13 cellular contexts compared by ENCODE assay signal in genomic region chr4:16079046-16079445, GRCh38. TPM values are rescaled to one million over a fixed set of nuclear protein-coding genes. Genes with fewer than 3 reads are reported as not detected.
DNase-seq lines count a peak whose midpoint lies in the region; ATAC-seq and TF ChIP-seq lines count a peak whose summit lies in the region.
"Had no signal": no experiment of that assay in that cellular context is flagged by ENCODE, and none has a peak within 500 bp of the region (broad histone marks: within the 10 kb centered on the region; RNA-seq: fewer than 3 reads in every experiment).

No MANE protein-coding gene starts in this region.

- in situ Hi-C loops in GM13977 (cut with MboI; ENCODE audit: low pct_unique_long_range_greater_than_20kb, low sequenced_read_pairs, unreplicated experiment) = no loop called here

- peaks cover 6% of the 10 kb centered on the region for H3K36me3 Mint-ChIP-seq in type B pancreatic cell
- H3K36me3 Mint-ChIP-seq: CD8-positive, alpha-beta memory T cell; immature natural killer cell had no signal

- H3K9me3 Mint-ChIP-seq in type B pancreatic cell = no peaks in the 10 kb centered on the region
- H3K9me3 Mint-ChIP-seq: CD8-positive, alpha-beta memory T cell; immature natural killer cell had no signal

- peaks cover 0 to 4% of the 10 kb centered on the region in 2 donors for H3K27me3 ChIP-seq in right atrium auricular region

- H3K4me3 ChIP-seq in epithelial cell of esophagus (ENCODE audit: low read length) = no peak overlapping the region
- H3K4me3 ChIP-seq in right atrium auricular region = no peak overlapping the region
- H3K4me3 ChIP-seq: thoracic aorta had no signal

- DNase-seq in GM13977 (ENCODE audit: low spot score) (peak; percentile 59), epithelial cell of esophagus (ENCODE audit: low read depth) (peak; percentile 70), NCI-H2107 (lab: John Stamatoyannopoulos, UW) (no peak), right atrium auricular region (ENCODE audit: low spot score) (no peak), type B pancreatic cell (ENCODE audit: extremely low spot score, unreplicated experiment) (no peak), NCI-H526 treated with DMSO at 0.1 percent for 48 hours (lab: John Stamatoyannopoulos, UW) (no peak)
- DNase-seq: CD8-positive, alpha-beta memory T cell; immature natural killer cell; NCI-H69 had no signal

- no peaks in the 10 kb centered on the region for H3K36me3 ChIP-seq in right atrium auricular region
- H3K36me3 ChIP-seq: thoracic aorta had no signal

- peak; percentile 80 for ATAC-seq in GM21360 (IDR thresholded peaks at IDR 0.05; ENCODE audit: unreplicated experiment)
- peak; percentile 74 for ATAC-seq in HG03196 (IDR thresholded peaks at IDR 0.05; ENCODE audit: unreplicated experiment)
- ATAC-seq: activated CD4-positive, CD25-positive, alpha-beta regulatory T cell treated with anti-CD3 and anti-CD28 coated beads, Interleukin-2, amount 50 U/mL, for 24 hours had no signal

- H3K4me3 Mint-ChIP-seq in type B pancreatic cell = no peak overlapping the region
- H3K4me3 Mint-ChIP-seq: CD8-positive, alpha-beta memory T cell; immature natural killer cell had no signal

- H3K27me3 Mint-ChIP-seq in type B pancreatic cell = peaks cover 28% of the 10 kb centered on the region

- H3K9me3 ChIP-seq in right atrium auricular region = no peaks in the 10 kb centered on the region
- H3K9me3 ChIP-seq: thoracic aorta had no signal

- no peak overlapping the region for H3K27ac Mint-ChIP-seq in type B pancreatic cell
- H3K27ac Mint-ChIP-seq: CD8-positive, alpha-beta memory T cell; immature natural killer cell had no signal

- TF ChIP-seq CTCF in GM13977 (IDR thresholded peaks at IDR 0.05; ENCODE audit: extremely low read depth, insufficient read depth, missing control alignments) (no peak), epithelial cell of esophagus (IDR thresholded peaks at IDR 0.05; ENCODE audit: insufficient read depth, low read depth, low read length, missing control alignments) (no peak), right atrium auricular region (IDR thresholded peaks at IDR 0.05) (no peak), type B pancreatic cell (conservative IDR thresholded peaks at IDR 0.05) (no peak)

- H3K4me1 Mint-ChIP-seq in type B pancreatic cell (ENCODE audit: unreplicated experiment) = peaks cover 22% of the 10 kb centered on the region

- H3K4me1 ChIP-seq in right atrium auricular region = peaks cover 0 to 32% of the 10 kb centered on the region in 2 donors

- H3K27ac ChIP-seq in right atrium auricular region = no peak overlapping the region
- H3K27ac ChIP-seq: thoracic aorta had no signal

RNA-seq across cellular contexts. Expression of gene PROM1, which starts 4.8 kb away (rescaled TPM):
- 1 to 10 TPM; 5.2 to 8.1 TPM for total RNA-seq in right atrium auricular region
- total RNA-seq in type B pancreatic cell (ENCODE audit: low replicate concordance) = 12.9 and 30.3 TPM in 2 replicates

Comparison
In these comparisons a context has a peak if more than half of its experiments do, and no peak if none do; other contexts are left out.
1. DNase-seq: peak in GM13977 (single experiment) and epithelial cell of esophagus (single experiment); none in NCI-H2107 (single experiment), right atrium auricular region (single experiment), type B pancreatic cell (single experiment) and NCI-H526 treated with DMSO at 0.1 percent for 48 hours (single experiment).